2 cellular contexts compared by ENCODE assay signal in the genomic region with DNA sequence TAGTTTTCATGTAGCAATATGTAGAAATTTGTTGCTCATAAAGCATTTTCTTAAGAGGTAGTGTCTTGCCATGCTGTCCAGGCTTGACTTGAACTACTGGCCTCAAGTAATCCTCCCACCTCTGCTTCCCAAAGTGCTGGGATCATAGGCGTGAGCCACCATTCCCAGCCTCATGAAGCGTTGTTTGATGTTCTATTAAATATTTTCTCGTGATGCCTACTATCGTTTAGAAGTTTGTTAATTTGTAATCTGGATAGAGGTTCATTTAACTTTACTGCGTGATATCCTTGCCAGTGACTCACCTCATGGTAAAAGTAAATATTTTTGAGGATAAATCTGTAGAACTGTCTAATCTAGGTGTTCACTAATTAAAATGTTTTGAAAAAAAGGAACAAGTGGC.
TF ChIP-seq lines count a peak whose summit lies in the region.

No MANE protein-coding gene starts in this region.

TF ChIP-seq in SK-N-SH, 30 proteins besides CTCF, POLR2A, EP300 and RAD21 (continued from another document):
- TF ChIP-seq GABPA (IDR thresholded peaks at IDR 0.05; ENCODE audit: low read depth) (no peak), POLR2AphosphoS5 (IDR thresholded peaks at IDR 0.05; ENCODE audit: low read depth, low read length) (no peak), SMC3 (IDR thresholded peaks at IDR 0.05; ENCODE audit: low read depth, low read length) (no peak)
- TF ChIP-seq, protein P1, sequence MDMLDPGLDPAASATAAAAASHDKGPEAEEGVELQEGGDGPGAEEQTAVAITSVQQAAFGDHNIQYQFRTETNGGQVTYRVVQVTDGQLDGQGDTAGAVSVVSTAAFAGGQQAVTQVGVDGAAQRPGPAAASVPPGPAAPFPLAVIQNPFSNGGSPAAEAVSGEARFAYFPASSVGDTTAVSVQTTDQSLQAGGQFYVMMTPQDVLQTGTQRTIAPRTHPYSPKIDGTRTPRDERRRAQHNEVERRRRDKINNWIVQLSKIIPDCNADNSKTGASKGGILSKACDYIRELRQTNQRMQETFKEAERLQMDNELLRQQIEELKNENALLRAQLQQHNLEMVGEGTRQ (IDR thresholded peaks at IDR 0.05; ENCODE audit: borderline replicate concordance, low read depth, low read length): no peak

TF ChIP-seq in SK-N-SH treated with all-trans-retinoic acid at 6 μM for 48 hours, 23 proteins besides CTCF, POLR2A, EP300 and RAD21 (continued from another document):
- TF ChIP-seq, protein P2, sequence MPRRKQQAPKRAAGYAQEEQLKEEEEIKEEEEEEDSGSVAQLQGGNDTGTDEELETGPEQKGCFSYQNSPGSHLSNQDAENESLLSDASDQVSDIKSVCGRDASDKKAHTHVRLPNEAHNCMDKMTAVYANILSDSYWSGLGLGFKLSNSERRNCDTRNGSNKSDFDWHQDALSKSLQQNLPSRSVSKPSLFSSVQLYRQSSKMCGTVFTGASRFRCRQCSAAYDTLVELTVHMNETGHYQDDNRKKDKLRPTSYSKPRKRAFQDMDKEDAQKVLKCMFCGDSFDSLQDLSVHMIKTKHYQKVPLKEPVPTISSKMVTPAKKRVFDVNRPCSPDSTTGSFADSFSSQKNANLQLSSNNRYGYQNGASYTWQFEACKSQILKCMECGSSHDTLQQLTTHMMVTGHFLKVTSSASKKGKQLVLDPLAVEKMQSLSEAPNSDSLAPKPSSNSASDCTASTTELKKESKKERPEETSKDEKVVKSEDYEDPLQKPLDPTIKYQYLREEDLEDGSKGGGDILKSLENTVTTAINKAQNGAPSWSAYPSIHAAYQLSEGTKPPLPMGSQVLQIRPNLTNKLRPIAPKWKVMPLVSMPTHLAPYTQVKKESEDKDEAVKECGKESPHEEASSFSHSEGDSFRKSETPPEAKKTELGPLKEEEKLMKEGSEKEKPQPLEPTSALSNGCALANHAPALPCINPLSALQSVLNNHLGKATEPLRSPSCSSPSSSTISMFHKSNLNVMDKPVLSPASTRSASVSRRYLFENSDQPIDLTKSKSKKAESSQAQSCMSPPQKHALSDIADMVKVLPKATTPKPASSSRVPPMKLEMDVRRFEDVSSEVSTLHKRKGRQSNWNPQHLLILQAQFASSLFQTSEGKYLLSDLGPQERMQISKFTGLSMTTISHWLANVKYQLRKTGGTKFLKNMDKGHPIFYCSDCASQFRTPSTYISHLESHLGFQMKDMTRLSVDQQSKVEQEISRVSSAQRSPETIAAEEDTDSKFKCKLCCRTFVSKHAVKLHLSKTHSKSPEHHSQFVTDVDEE (CRISPR knock-in tag; IDR thresholded peaks at IDR 0.05): no peak
TF ChIP-seq in SK-N-SH treated with all-trans-retinoic acid at 6 μM for 48 hours: peak in this region for 0.
